8 cellular contexts compared by ENCODE assay signal in genomic region chrX:48003758-48004457, GRCh38. TPM values are rescaled to one million over a fixed set of nuclear protein-coding genes. Genes with fewer than 3 reads are reported as not detected.
DNase-seq lines count a peak whose midpoint lies in the region; ATAC-seq and TF ChIP-seq lines count a peak whose summit lies in the region.

Gene ZNF182 (minus strand): TSS chrX:48003989. CDS start chrX:48002609, 1,380 bp downstream.

- DNase-seq in Caco-2 (peak; percentile 90), NT2/D1 (ENCODE audit: low read depth, low spot score) (peak; percentile 92), endodermal cell (peak; percentile 95)
- peak; percentile 86 for DNase-seq in activated CD8-positive, alpha-beta memory T cell treated with anti-CD3 and anti-CD28 coated beads, Interleukin-2, amount 50 U/mL, for 24 hours (ENCODE audit: extremely low read depth)
- DNase-seq in stimulated activated CD8-positive, alpha-beta memory T cell treated with anti-CD3 and anti-CD28 coated beads, Interleukin-15, amount 100 ng/mL, for 1 hour (ENCODE audit: low read depth) = peak; percentile 81

- no peaks in the 10 kb centered on the region for H3K36me3 ChIP-seq in Caco-2 (ENCODE audit: control insufficient read depth, insufficient read depth, low read length)
- H3K36me3 ChIP-seq in HUES48 (ENCODE audit: control insufficient read depth, insufficient read depth, low read length) = peaks cover 5% of the 10 kb centered on the region
- H3K36me3 ChIP-seq in NT2/D1 (ENCODE audit: insufficient read depth, insufficient read length, low read length) = peaks cover 22% of the 10 kb centered on the region
- H3K36me3 ChIP-seq in endodermal cell (ENCODE audit: control insufficient read depth, insufficient read depth, low read length) = peaks cover 12% of the 10 kb centered on the region
- H3K36me3 ChIP-seq in mesodermal cell (ENCODE audit: control insufficient read depth, insufficient read depth, low read length) = peaks cover 18% of the 10 kb centered on the region

- BruUV-seq in Caco-2 (replicated peaks; lab: Mats Ljungman, UMichigan) = no TSS peak

- WGBS in endodermal cell (ENCODE audit: insufficient coverage in 1 of 2, insufficient read length in 1 of 2), 2 experiments = 0% methylated on average over 1 to 27 of the region's 34 CpGs
- WGBS in mesodermal cell (ENCODE audit: insufficient coverage in 2 of 2), 2 experiments = 0% methylated on average over 5 to 21 of the region's 34 CpGs

- TF ChIP-seq CTCF in Caco-2 (IDR thresholded peaks at IDR 0.05; ENCODE audit: insufficient read depth in 1 of 2, low read depth in 1 of 2, low read length in 1 of 2, severe bottlenecking in 1 of 2, unreplicated experiment in 1 of 2) = no peak
- TF ChIP-seq CTCF in endodermal cell (conservative IDR thresholded peaks at IDR 0.05) = no peak

- H3K27me3 Mint-ChIP-seq in Caco-2 (ENCODE audit: insufficient read depth, unreplicated experiment) (no peaks in the 10 kb centered on the region), endodermal cell (ENCODE audit: insufficient read depth) (no peaks in the 10 kb centered on the region)

- no peaks in the 10 kb centered on the region for H3K9me3 ChIP-seq in Caco-2
- peaks cover 11% of the 10 kb centered on the region for H3K9me3 ChIP-seq in HUES48 (ENCODE audit: control insufficient read depth, insufficient read depth, low read length)
- H3K9me3 ChIP-seq in NT2/D1 (ENCODE audit: insufficient read depth, low read length) = no peaks in the 10 kb centered on the region
- H3K9me3 ChIP-seq in endodermal cell (ENCODE audit: control insufficient read depth, low read length) = peaks cover 4% of the 10 kb centered on the region
- H3K9me3 ChIP-seq in mesodermal cell (ENCODE audit: control insufficient read depth, low read length) = no peaks in the 10 kb centered on the region

- peak within 1 kb of the TSS; percentile 46 for H3K4me3 ChIP-seq in Caco-2 (ENCODE audit: low read depth, low read length)
- H3K4me3 ChIP-seq in HUES48 (ENCODE audit: low read depth, low read length) = peak within 1 kb of the TSS; percentile 88
- peak within 1 kb of the TSS; percentile 89 for H3K4me3 ChIP-seq in NT2/D1 (ENCODE audit: insufficient read length, low read depth)
- H3K4me3 ChIP-seq in endodermal cell (ENCODE audit: low read length) = peak within 1 kb of the TSS; percentile 86
- peak within 1 kb of the TSS; percentile 58 for H3K4me3 ChIP-seq in mesodermal cell (ENCODE audit: extremely low read depth, insufficient read depth, low read length, poor library complexity, severe bottlenecking)

- POLR2A ChIA-PET in Caco-2 (lab: Charles Lee) = no interaction called here

- H3K9ac ChIP-seq in HUES48 (ENCODE audit: low read depth, low read length) (peak within 1 kb of the TSS; percentile 72), NT2/D1 (ENCODE audit: insufficient read length, low read depth) (peak within 1 kb of the TSS; percentile 88), endodermal cell (ENCODE audit: extremely low read depth, low read length, poor library complexity, severe bottlenecking) (peak within 1 kb of the TSS; percentile 55)

- CTCF ChIA-PET in Caco-2 (lab: Charles Lee) = no interaction called here

- H3K4me1 Mint-ChIP-seq in Caco-2 (ENCODE audit: low read depth, unreplicated experiment) = no peaks in the 10 kb centered on the region
- no peaks in the 10 kb centered on the region for H3K4me1 Mint-ChIP-seq in endodermal cell

- ATAC-seq in GM21381 (IDR thresholded peaks at IDR 0.05; ENCODE audit: unreplicated experiment) = peak; percentile 94

- intact Hi-C loops in Caco-2 (cut with micrococcal nuclease; ENCODE audit: unreplicated experiment) = no loop called here

- peaks cover 4% of the 10 kb centered on the region for H3K36me3 Mint-ChIP-seq in Caco-2 (ENCODE audit: insufficient read depth, unreplicated experiment)
- peaks cover 16% of the 10 kb centered on the region for H3K36me3 Mint-ChIP-seq in endodermal cell (ENCODE audit: low read depth)

- peak within 1 kb of the TSS; percentile 86 for H3K27ac Mint-ChIP-seq in Caco-2 (ENCODE audit: unreplicated experiment)
- peak within 1 kb of the TSS; percentile 95 for H3K27ac Mint-ChIP-seq in endodermal cell

- peak within 1 kb of the TSS; percentile 44 for H3K27ac ChIP-seq in HUES48 (ENCODE audit: low read depth, low read length)
- no peak within 1 kb of the TSS for H3K27ac ChIP-seq in endodermal cell (ENCODE audit: low read depth, low read length)
- peak within 1 kb of the TSS; percentile 24 for H3K27ac ChIP-seq in mesodermal cell (ENCODE audit: low read depth, low read length, severe bottlenecking)

- peak within 1 kb of the TSS; percentile 96 for H3K4me3 Mint-ChIP-seq in Caco-2 (ENCODE audit: unreplicated experiment)
- H3K4me3 Mint-ChIP-seq in endodermal cell = peak within 1 kb of the TSS; percentile 91

- H3K9me3 Mint-ChIP-seq in Caco-2 (ENCODE audit: unreplicated experiment) (no peaks in the 10 kb centered on the region), endodermal cell (peaks cover 19% of the 10 kb centered on the region)

- H3K4me1 ChIP-seq in Caco-2 = no peaks in the 10 kb centered on the region
- H3K4me1 ChIP-seq in HUES48 (ENCODE audit: control insufficient read depth, insufficient read depth, low read length) = no peaks in the 10 kb centered on the region
- no peaks in the 10 kb centered on the region for H3K4me1 ChIP-seq in NT2/D1 (ENCODE audit: insufficient read depth, insufficient read length)
- no peaks in the 10 kb centered on the region for H3K4me1 ChIP-seq in endodermal cell (ENCODE audit: control insufficient read depth, insufficient read depth, low read length)
- H3K4me1 ChIP-seq in mesodermal cell (ENCODE audit: control insufficient read depth, insufficient read depth, low read length, poor library complexity, severe bottlenecking) = no peaks in the 10 kb centered on the region

- H3K27me3 ChIP-seq in Caco-2 (replicated peaks; ENCODE audit: control insufficient read depth, insufficient read depth, low read length) (no peaks in the 10 kb centered on the region), HUES48 (ENCODE audit: control insufficient read depth, insufficient read depth, low read length) (no peaks in the 10 kb centered on the region), NT2/D1 (ENCODE audit: insufficient read depth, insufficient read length) (no peaks in the 10 kb centered on the region), endodermal cell (ENCODE audit: control insufficient read depth, insufficient read depth, low read length, poor library complexity, severe bottlenecking) (no peaks in the 10 kb centered on the region)

RNA-seq across cellular contexts. Expression of gene ZNF182, which starts in this region (rescaled TPM):
- total RNA-seq in Caco-2 (2022) (3.9 and 4.5 TPM in 2 replicates), endodermal cell (10 to 100 TPM in 1 of 2 donors, 1 to 10 TPM in 1; 5.8 to 10.5 TPM)
- 6.7 TPM for polyA plus RNA-seq in endodermal cell (2013, experiment 1 of 2)
- 6.5 TPM for polyA plus RNA-seq in endodermal cell (2013, experiment 2 of 2)
- polyA plus RNA-seq in mesodermal cell (2013, experiment 1 of 2) = 6.7 TPM
- polyA plus RNA-seq in mesodermal cell (2013, experiment 2 of 2) = 7.3 TPM
